In the genomic region with DNA sequence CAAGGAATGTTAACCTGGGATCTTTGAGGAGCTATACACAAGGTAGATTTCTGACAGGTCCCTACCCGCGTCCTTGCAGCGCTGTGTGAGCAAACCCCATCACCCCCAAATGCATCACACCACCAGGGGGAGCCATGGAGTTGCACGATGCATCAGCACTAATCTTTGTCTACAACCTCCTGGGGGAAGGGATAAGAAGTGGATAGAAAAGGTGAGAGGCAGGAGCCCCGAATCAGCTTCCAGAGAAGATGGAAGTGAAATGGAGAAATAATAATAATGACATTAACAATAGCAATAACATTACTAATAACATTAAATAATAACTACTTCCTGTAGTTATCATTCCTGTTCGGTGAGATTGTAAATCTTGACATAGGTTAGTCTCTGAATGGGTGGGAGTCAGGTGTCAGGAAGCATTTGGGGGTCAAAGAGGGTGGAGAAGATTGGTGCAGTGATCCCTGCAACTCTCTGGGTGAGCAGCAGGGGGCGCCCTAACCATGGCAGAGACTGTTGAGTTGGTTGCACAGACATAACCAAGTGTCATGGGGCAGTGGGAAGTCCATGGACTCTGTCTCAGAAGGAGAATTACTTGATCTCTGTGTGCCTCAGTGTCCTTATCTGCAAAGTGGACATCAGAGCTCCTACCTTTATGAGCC, we compare ENCODE assay signal across 8 cellular contexts. TPM values are rescaled to one million over a fixed set of nuclear protein-coding genes. Genes with fewer than 3 reads are reported as not detected.
DNase-seq lines count a peak whose midpoint lies in the region; ATAC-seq and TF ChIP-seq lines count a peak whose summit lies in the region.

No MANE protein-coding gene starts in this region.

- in situ Hi-C loops in GM23248 (cut with MboI) = no loop called here

- H3K79me2 ChIP-seq in GM23248 (ENCODE audit: insufficient read depth) = no peaks in the 10 kb centered on the region

- no peaks in the 10 kb centered on the region for H3K9me2 ChIP-seq in GM23248 (ENCODE audit: insufficient read depth)

- peak; percentile 8 for DNase-seq in AG10803 (ENCODE audit: low read depth)
- peak; percentile 46 for DNase-seq in GM23248
- no peak for DNase-seq in RWPE2 (ENCODE audit: low spot score)
- peak; percentile 54 for DNase-seq in activated T-helper 9 cell treated with anti-CD3 and anti-CD28 coated beads, Interleukin-2, amount 50 U/mL, for 16 hours (ENCODE audit: low read depth)
- peak in 3 of 5 donors; percentile 49 to 78 (median 57) for DNase-seq in heart left ventricle
- DNase-seq in stimulated activated CD4-positive, alpha-beta T cell treated with anti-CD3 and anti-CD28 coated beads, Interleukin-12 subunit alpha, Interleukin-12 subunit beta, amount 100 ng/mL, for 4 hours = peak; percentile 78

- no peak overlapping the region for H2AFZ ChIP-seq in GM23248

- H3K9me3 ChIP-seq in GM23248 (ENCODE audit: low read depth) (no peaks in the 10 kb centered on the region), RWPE2 (ENCODE audit: severe bottlenecking) (no peaks in the 10 kb centered on the region), heart left ventricle (no peaks in the 10 kb centered on the region)

- no peak for TF ChIP-seq POLR2A in heart left ventricle (IDR thresholded peaks at IDR 0.05)

- no peak overlapping the region for H3K4me2 ChIP-seq in GM23248 (ENCODE audit: unreplicated experiment)

- H4K20me1 ChIP-seq in GM23248 (ENCODE audit: insufficient read depth) = no peaks in the 10 kb centered on the region

- 28 to 32% methylated on average over 7 of the region's 7 CpGs for WGBS in GM23248 (ENCODE audit: low coverage in 1 of 2, low lambda C conversion rate in 2 of 2, missing lambda C conversion rate in 2 of 2), 2 experiments
- WGBS in heart left ventricle, 4 donors = 32 to 40% (median 34%) methylated on average over 7 of the region's 7 CpGs

- intact Hi-C loops in heart left ventricle (cut with DNase I) = loop anchor here in 2 of 10 donors (2.0 to 10.0 kb wide), 2 partner anchors 96 to 100 kb away; a partner anchor contains a TSS

- ATAC-seq in RWPE2 (ENCODE audit: low read depth) (0 out of 3 replicates have a peak, but pooled peaks have one; percentile 25), heart left ventricle (peak; percentile 34 to 60 (median 42)), HG03196 (IDR thresholded peaks at IDR 0.05; ENCODE audit: unreplicated experiment) (no peak), GM21576 (IDR thresholded peaks at IDR 0.05; ENCODE audit: unreplicated experiment) (no peak)

- H3K27ac ChIP-seq in GM23248 (no peak overlapping the region), RWPE2 (ENCODE audit: poor library complexity, severe bottlenecking) (no peak overlapping the region), heart left ventricle (no peak overlapping the region)

- H3K9ac ChIP-seq in GM23248 = no peak overlapping the region

- H3F3A ChIP-seq in GM23248 (ENCODE audit: insufficient read depth) = no peaks in the 10 kb centered on the region

- H3K4me3 ChIP-seq in AG10803 (ENCODE audit: low read length) (no peak overlapping the region), GM23248 (no peak overlapping the region), RWPE2 (ENCODE audit: severe bottlenecking) (no peak overlapping the region), heart left ventricle (no peak overlapping the region)

- no peaks in the 10 kb centered on the region for H3K36me3 ChIP-seq in GM23248 (ENCODE audit: low read depth)
- H3K36me3 ChIP-seq in RWPE2 (ENCODE audit: low read depth) = no peaks in the 10 kb centered on the region
- H3K36me3 ChIP-seq in heart left ventricle = peaks cover 0 to 5% (median 0%) of the 10 kb centered on the region in 9 donors

- no peaks in the 10 kb centered on the region for H3K4me1 ChIP-seq in GM23248 (ENCODE audit: insufficient read depth)
- H3K4me1 ChIP-seq in RWPE2 (ENCODE audit: insufficient read depth, poor library complexity, severe bottlenecking) = no peaks in the 10 kb centered on the region
- peaks cover 0 to 4% (median 0%) of the 10 kb centered on the region in 12 donors for H3K4me1 ChIP-seq in heart left ventricle

- H3K27me3 ChIP-seq in GM23248 (replicated peaks; ENCODE audit: insufficient read depth) (peaks cover 5% of the 10 kb centered on the region; the same call in 1 of the 2 replicates), RWPE2 (ENCODE audit: insufficient read depth, poor library complexity, severe bottlenecking) (peaks cover 2% of the 10 kb centered on the region), heart left ventricle (peaks cover 0 to 27% (median 0%) of the 10 kb centered on the region in 9 donors)

- TF ChIP-seq CTCF in AG10803 (conservative IDR thresholded peaks at IDR 0.05; ENCODE audit: low read length) (peak; percentile 61), RWPE2 (IDR thresholded peaks at IDR 0.05; ENCODE audit: poor library complexity, severe bottlenecking) (peak; percentile 81), heart left ventricle (IDR thresholded peaks at IDR 0.05) (peak; percentile 26 to 74 (median 50))

RNA-seq across cellular contexts. Expression of a gene that starts 16.5 kb away (rescaled TPM):
- not detected in 2 replicates for total RNA-seq in GM23248 (2014; rRNA removed; shearing (Covaris generic))
- polyA plus RNA-seq in GM23248 (2016; fragmentation: Nextera tagmentation; extraction: Ambion mirVana) = not detected in 2 replicates
- 1 to 10 TPM in 3 of 9 donors, under 1 TPM in 4, not detected in 2; 0.51 to 6.1 (median 0.63) TPM for total RNA-seq in heart left ventricle
- polyA plus RNA-seq in heart left ventricle = 1 to 10 TPM; 1.0 to 1.2 TPM

RNA-seq across cellular contexts. Expression of a gene that starts 33.9 kb away (rescaled TPM):
- not detected in 2 replicates for total RNA-seq in GM23248 (2014; rRNA removed; shearing (Covaris generic))
- polyA plus RNA-seq in GM23248 (2016; fragmentation: Nextera tagmentation; extraction: Ambion mirVana) (not detected in 2 replicates), heart left ventricle (1 to 10 TPM in 1 of 2 donors, under 1 TPM in 1; 0.27 to 2.0 TPM)
- 10 to 100 TPM in 1 of 9 donors, 1 to 10 TPM in 6, under 1 TPM in 2; 0.35 to 18.5 (median 1.7) TPM for total RNA-seq in heart left ventricle

RNA-seq across cellular contexts. Expression of a gene that starts 50.4 kb away (rescaled TPM):
- 9.0 and 11.3 TPM in 2 replicates for total RNA-seq in GM23248 (2014; rRNA removed; shearing (Covaris generic))
- polyA plus RNA-seq in GM23248 (2016; fragmentation: Nextera tagmentation; extraction: Ambion mirVana) = 4.2 and 4.4 TPM in 2 replicates
- total RNA-seq in heart left ventricle = 10 to 100 TPM in 1 of 9 donors, 1 to 10 TPM in 8; 2.5 to 11.2 (median 4.2) TPM
- polyA plus RNA-seq in heart left ventricle = 1 to 10 TPM; 1.4 to 2.4 TPM

Comparison
In these comparisons a context has a peak if more than half of its experiments do, and no peak if none do; other contexts are left out.
1. ATAC-seq: peak in RWPE2 (single experiment) and heart left ventricle (4 of 4); none in HG03196 (single experiment) and GM21576 (single experiment).
2. Peak in every context shown above with its lines, with median percentiles within 50 percentile points of each other: CTCF ChIP-seq.